ENCODE assay signal across 22 cellular contexts in genomic region chr3:9390265-9390888, GRCh38. TPM values are rescaled to one million over a fixed set of nuclear protein-coding genes. Genes with fewer than 3 reads are reported as not detected.
DNase-seq lines count a peak whose midpoint lies in the region; ATAC-seq, FAIRE-seq and TF ChIP-seq lines count a peak whose summit lies in the region.
"Had no signal": no experiment of that assay in that cellular context is flagged by ENCODE, and none has a peak within 500 bp of the region (broad histone marks: within the 10 kb centered on the region; RNA-seq: fewer than 3 reads in every experiment).

No MANE protein-coding gene starts in this region.

- H3K9ac ChIP-seq in HCT116 (ENCODE audit: low read length) (no peak overlapping the region), smooth muscle cell (ENCODE audit: low read depth) (no peak overlapping the region)
- H3K9ac ChIP-seq: parathyroid adenoma had no signal

- H3K79me2 ChIP-seq in HCT116 (ENCODE audit: insufficient read depth, low read length) (peaks cover 83% of the 10 kb centered on the region), smooth muscle cell (ENCODE audit: low read depth) (peaks cover 73% of the 10 kb centered on the region)

- intact Hi-C loops in activated naive CD4-positive, alpha-beta T cell treated with anti-CD3 and anti-CD28 coated beads for 36 hours (cut with micrococcal nuclease) = no loop called here
- intact Hi-C loops in HCT116 (cut with micrococcal nuclease) = no loop called here

- peaks cover 57% of the 10 kb centered on the region for H3K4me1 Mint-ChIP-seq in activated naive CD4-positive, alpha-beta T cell treated with anti-CD3 and anti-CD28 coated beads for 36 hours (ENCODE audit: low read depth)
- H3K4me1 Mint-ChIP-seq in central memory CD8-positive, alpha-beta T cell = peaks cover 41% of the 10 kb centered on the region

- H3K36me3 ChIP-seq in HCT116 (ENCODE audit: control insufficient read depth in 1 of 2, insufficient read depth in 2 of 2, low read length in 2 of 2) (peaks cover 44 to 77% of the 10 kb centered on the region in 2 experiments), smooth muscle cell (ENCODE audit: low read depth) (peaks cover 26% of the 10 kb centered on the region)

- no peak for TF ChIP-seq RAD21 in HCT116 (IDR thresholded peaks at IDR 0.05; ENCODE audit: low read depth)

- peak overlapping the region; percentile 59 for H3K27ac Mint-ChIP-seq in activated naive CD4-positive, alpha-beta T cell treated with anti-CD3 and anti-CD28 coated beads for 36 hours
- H3K27ac Mint-ChIP-seq in central memory CD8-positive, alpha-beta T cell (ENCODE audit: low read depth) = peak overlapping the region; percentile 64
- H3K27ac Mint-ChIP-seq: memory B cell had no signal

- no peaks in the 10 kb centered on the region for H3K27me3 Mint-ChIP-seq in activated naive CD4-positive, alpha-beta T cell treated with anti-CD3 and anti-CD28 coated beads for 36 hours (ENCODE audit: low read depth)
- no peaks in the 10 kb centered on the region for H3K27me3 Mint-ChIP-seq in central memory CD8-positive, alpha-beta T cell
- H3K27me3 Mint-ChIP-seq: memory B cell, naive B cell had no signal

- H3K27me3 ChIP-seq in HCT116 (ENCODE audit: insufficient read depth, low read length) = no peaks in the 10 kb centered on the region
- H3K27me3 ChIP-seq in smooth muscle cell (ENCODE audit: low read depth) = no peaks in the 10 kb centered on the region
- H3K27me3 ChIP-seq: BLaER1 treated with 17β-estradiol and CSF1 and Interleukin-3, amounts not matched to agents 10 nM and 100 nM; heart right ventricle had no signal

- H3K9me3 ChIP-seq in HCT116 (ENCODE audit: control insufficient read depth in 1 of 2, insufficient read depth in 1 of 2, low read depth in 1 of 2, low read length in 2 of 2) = no peaks in the 10 kb centered on the region
- no peaks in the 10 kb centered on the region for H3K9me3 ChIP-seq in smooth muscle cell (replicated peaks; ENCODE audit: low read depth)
- H3K9me3 ChIP-seq: BLaER1 treated with 17β-estradiol and CSF1 and Interleukin-3, amounts not matched to agents 10 nM and 100 nM; heart right ventricle had no signal

- CTCF ChIA-PET in activated naive CD4-positive, alpha-beta T cell treated with anti-CD3 and anti-CD28 coated beads for 36 hours (lab: Charles Lee) = no interaction called here
- CTCF ChIA-PET in HCT116 (lab: Charles Lee) = no interaction called here

- H3K36me3 Mint-ChIP-seq in activated naive CD4-positive, alpha-beta T cell treated with anti-CD3 and anti-CD28 coated beads for 36 hours (ENCODE audit: low read depth) = peaks cover 59% of the 10 kb centered on the region
- peaks cover 81% of the 10 kb centered on the region for H3K36me3 Mint-ChIP-seq in central memory CD8-positive, alpha-beta T cell (ENCODE audit: insufficient read depth)

- H2AFZ ChIP-seq in HCT116 (ENCODE audit: low read depth, low read length, poor library complexity, severe bottlenecking) (no peak overlapping the region), smooth muscle cell (ENCODE audit: low read depth) (no peak overlapping the region)
- H2AFZ ChIP-seq: parathyroid adenoma had no signal

- peaks cover 9% of the 10 kb centered on the region; the same call in 1 of the 2 replicates for H4K20me1 ChIP-seq in HCT116 (ENCODE audit: insufficient read depth)
- H4K20me1 ChIP-seq in smooth muscle cell (ENCODE audit: low read depth) = peaks cover 96% of the 10 kb centered on the region

- no peak for FAIRE-seq in RCC 7860 (lab: Jason Lieb, UNC)

- no peak for ATAC-seq in HCT116
- ATAC-seq in central memory CD8-positive, alpha-beta T cell (replicated peaks; ENCODE audit: extremely low read depth, poor library complexity, severe bottlenecking) = no peak
- ATAC-seq: heart right ventricle, left colon, right cardiac atrium, Right ventricle myocardium inferior had no signal

- H3K4me2 ChIP-seq in HCT116 (ENCODE audit: low read length) = no peak overlapping the region
- H3K4me2 ChIP-seq in smooth muscle cell = no peak overlapping the region

- no peaks in the 10 kb centered on the region for H3K9me3 Mint-ChIP-seq in activated naive CD4-positive, alpha-beta T cell treated with anti-CD3 and anti-CD28 coated beads for 36 hours
- no peaks in the 10 kb centered on the region for H3K9me3 Mint-ChIP-seq in central memory CD8-positive, alpha-beta T cell
- H3K9me3 Mint-ChIP-seq: H9, memory B cell, naive B cell had no signal

- H3K4me3 ChIP-seq in HCT116 (replicated peaks in 1 of 2; ENCODE audit: low read depth in 1 of 2, low read length in 2 of 2) = no peak overlapping the region
- no peak overlapping the region for H3K4me3 ChIP-seq in smooth muscle cell
- H3K4me3 ChIP-seq: BLaER1 treated with 17β-estradiol and CSF1 and Interleukin-3, amounts not matched to agents 10 nM and 100 nM; heart right ventricle had no signal

- peaks cover 3 to 12% of the 10 kb centered on the region in 2 experiments; a peak in 3 of 4 replicates for H3K4me1 ChIP-seq in HCT116 (ENCODE audit: control insufficient read depth in 1 of 2, insufficient read depth in 2 of 2, low read length in 2 of 2)
- peaks cover 26% of the 10 kb centered on the region for H3K4me1 ChIP-seq in smooth muscle cell (ENCODE audit: low read depth)
- H3K4me1 ChIP-seq: parathyroid adenoma had no signal

- H3F3A ChIP-seq in smooth muscle cell (ENCODE audit: low read depth) = peaks cover 63% of the 10 kb centered on the region

- TF ChIP-seq POLR2A in HCT116 (IDR thresholded peaks at IDR 0.05; ENCODE audit: borderline replicate concordance, extremely low read depth, insufficient read depth, insufficient read length) = no peak

- DNase-seq in activated naive CD4-positive, alpha-beta T cell treated with anti-CD3 and anti-CD28 coated beads for 36 hours = no peak
- DNase-seq in activated naive CD4-positive, alpha-beta T cell (lab: John Stamatoyannopoulos, UW) = no peak
- DNase-seq in HCT116 (ENCODE audit: low read depth, low spot score) (no peak), smooth muscle cell (lab: John Stamatoyannopoulos, UW; ENCODE audit: unreplicated experiment) (no peak), RPMI8226 (no peak), RCC 7860 (ENCODE audit: low spot score) (no peak), T1000 (lab: John Stamatoyannopoulos, UW) (no peak)
- DNase-seq in central memory CD8-positive, alpha-beta T cell (ENCODE audit: low spot score in 2 of 2) = no peak
- DNase-seq: amniotic stem cell, H9, heart right ventricle, KG1, left colon, naive B cell, NCI-H1694 treated with DMSO at 0.1 percent for 48 hours, NCI-H69, right cardiac atrium, trophoblast cell had no signal

- BruUV-seq in HCT116 (replicated peaks; lab: Mats Ljungman, UMichigan) = no TSS peak

- H3K4me3 Mint-ChIP-seq in activated naive CD4-positive, alpha-beta T cell treated with anti-CD3 and anti-CD28 coated beads for 36 hours = no peak overlapping the region
- no peak overlapping the region for H3K4me3 Mint-ChIP-seq in central memory CD8-positive, alpha-beta T cell
- H3K4me3 Mint-ChIP-seq: H9, memory B cell, naive B cell had no signal

- 94% methylated on average over 5 of the region's 5 CpGs for WGBS in smooth muscle cell (ENCODE audit: low lambda C conversion rate)

- POLR2A ChIA-PET in HCT116 (lab: Charles Lee) = no interaction called here

- H3K9me2 ChIP-seq in HCT116 (ENCODE audit: insufficient read depth) = no peaks in the 10 kb centered on the region

- TF ChIP-seq CTCF in HCT116 (IDR thresholded peaks at IDR 0.05 in 2 of 3, conservative IDR thresholded peaks at IDR 0.05 in 1 of 3; ENCODE audit: borderline replicate concordance in 1 of 3, insufficient read depth in 1 of 3, low read depth in 2 of 3, low read length in 2 of 3) (no peak), smooth muscle cell (IDR thresholded peaks at IDR 0.05; ENCODE audit: borderline replicate concordance, insufficient read depth, poor library complexity, severe bottlenecking) (no peak)

- RAD21 ChIA-PET in HCT116 (lab: Charles Lee; ENCODE audit: low non-redundant PET in 1 of 2, low total read pairs in 2 of 2, uncharacterized antibody in 2 of 2, unreplicated experiment in 2 of 2) = no interaction called here

- H3K27ac ChIP-seq in HCT116 (ENCODE audit: low read depth, low read length) (no peak overlapping the region), smooth muscle cell (ENCODE audit: low read depth) (peak overlapping the region; percentile 98)
- H3K27ac ChIP-seq: parathyroid adenoma had no signal

TF ChIP-seq in HCT116, 20 proteins besides CTCF, POLR2A, EP300 and RAD21:
- TF ChIP-seq ZFX (IDR thresholded peaks at IDR 0.05) = no peak
- no peak for TF ChIP-seq YY1 (IDR thresholded peaks at IDR 0.05; ENCODE audit: extremely low read depth, insufficient replicate concordance, low read depth, low read length)
- TF ChIP-seq TCF7L2 (IDR thresholded peaks at IDR 0.05; ENCODE audit: borderline replicate concordance, extremely low read depth, insufficient read depth, insufficient read length) = no peak
- no peak for TF ChIP-seq ZNF274 (IDR thresholded peaks at IDR 0.05; ENCODE audit: low read depth, low read length)
- no peak for TF ChIP-seq EZH2 (IDR thresholded peaks at IDR 0.05)
- peak; percentile 44; the same call in 1 of the 2 replicates for TF ChIP-seq POLR2AphosphoS5 (IDR thresholded peaks at IDR 0.05; ENCODE audit: low read depth, low read length)
TF ChIP-seq in HCT116: peak in this region for 1.

RNA-seq across cellular contexts. Expression of gene SETD5, which starts 7.0 kb away (rescaled TPM):
- total RNA-seq in activated naive CD4-positive, alpha-beta T cell treated with anti-CD3 and anti-CD28 coated beads for 36 hours = 100 to 1,000 TPM; 125 to 133 TPM
- total RNA-seq in HCT116 (2021; ENCODE audit: unreplicated experiment) (141 TPM), smooth muscle cell (107 and 122 TPM in 2 replicates)
- 71.6 TPM in 2 replicates for polyA plus RNA-seq in HCT116 (2012)
- polyA plus RNA-seq in smooth muscle cell = 133 and 134 TPM in 2 replicates

RNA-seq across cellular contexts. Expression of gene THUMPD3, which starts 27.5 kb away (rescaled TPM):
- 10 to 100 TPM; 46.0 to 48.9 TPM for total RNA-seq in activated naive CD4-positive, alpha-beta T cell treated with anti-CD3 and anti-CD28 coated beads for 36 hours
- total RNA-seq in HCT116 (2021; ENCODE audit: unreplicated experiment) = 79.5 TPM
- 47.9 and 57.4 TPM in 2 replicates for polyA plus RNA-seq in HCT116 (2012)
- total RNA-seq in smooth muscle cell = 11.6 and 21.9 TPM in 2 replicates
- polyA plus RNA-seq in smooth muscle cell = 19.5 and 23.2 TPM in 2 replicates
